Comparison of ENCODE assay signal across 8 cellular contexts in the genomic region with DNA sequence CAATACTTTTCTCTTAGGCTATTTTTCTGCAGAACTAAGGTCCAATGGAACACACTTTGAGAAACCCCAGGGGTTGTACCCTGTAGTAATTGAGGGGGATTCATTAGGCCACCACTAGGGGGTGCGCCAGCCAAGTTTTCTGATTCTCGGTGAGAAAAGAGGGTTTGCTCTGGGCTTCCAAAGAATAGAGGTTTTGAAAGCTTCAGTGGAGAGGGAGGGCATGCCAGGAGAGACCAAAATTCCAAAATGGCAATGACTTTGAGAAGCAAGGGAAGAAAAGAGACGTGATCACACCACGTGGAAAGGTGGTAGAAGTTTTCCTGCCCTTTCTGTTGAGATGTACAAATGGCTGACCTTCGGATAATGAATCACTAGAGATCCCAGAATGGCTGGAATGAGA.
DNase-seq lines count a peak whose midpoint lies in the region; ATAC-seq and TF ChIP-seq lines count a peak whose summit lies in the region.

No MANE protein-coding gene starts in this region.

- H3K36me3 ChIP-seq in IMR-90 (ENCODE audit: control insufficient read depth, insufficient read depth, low read length) (no peaks in the 10 kb centered on the region), PC-9 (ENCODE audit: low read depth) (no peaks in the 10 kb centered on the region)
- no peaks in the 10 kb centered on the region for H3K36me3 ChIP-seq in effector memory CD4-positive, alpha-beta T cell (ENCODE audit: control insufficient read depth, insufficient read depth, low read length)

- no peaks in the 10 kb centered on the region for H3K9me3 ChIP-seq in IMR-90 (ENCODE audit: control insufficient read depth, insufficient read depth, low read length)
- no peaks in the 10 kb centered on the region for H3K9me3 ChIP-seq in PC-9 (ENCODE audit: insufficient read depth, low read depth)
- no peaks in the 10 kb centered on the region for H3K9me3 ChIP-seq in effector memory CD4-positive, alpha-beta T cell (ENCODE audit: control insufficient read depth, low read length)

- no peak overlapping the region for H3K4ac ChIP-seq in IMR-90 (ENCODE audit: low read depth, low read length)

- no peak for TF ChIP-seq POLR2A in IMR-90 (IDR thresholded peaks at IDR 0.05; ENCODE audit: low read depth, low read length)

- H3K9me3 Mint-ChIP-seq in glutamatergic neuron (ENCODE audit: unreplicated experiment) = no peaks in the 10 kb centered on the region

- no peaks in the 10 kb centered on the region; the same call in 1 of the 2 replicates for H3K9me2 ChIP-seq in PC-9 (ENCODE audit: insufficient read depth)

- DNase-seq in Daoy (ENCODE audit: low read depth) (peak; percentile 49), IMR-90 (peak; percentile 32), PC-9 (peak in 1 of 2 experiments; percentile 37), glutamatergic neuron (peak; percentile 93), renal cortical epithelial cell (ENCODE audit: low read depth) (peak; percentile 26)
- DNase-seq in activated T-helper 9 cell treated with anti-CD3 and anti-CD28 coated beads, Interleukin-2, amount 50 U/mL, for 16 hours (ENCODE audit: low read depth) = peak; percentile 5
- DNase-seq in effector memory CD4-positive, alpha-beta T cell = no peak

- WGBS in IMR-90 (ENCODE audit: extremely low coverage in 2 of 2, insufficient read length in 1 of 2), 2 experiments = 20% methylated on average over 1 of the region's 5 CpGs; no CpG with 5 or more reads in 1 of the 2 experiments

- H3K27ac ChIP-seq in IMR-90 (ENCODE audit: insufficient read depth, low read length) (no peak overlapping the region), PC-9 (no peak overlapping the region)
- no peak overlapping the region for H3K27ac ChIP-seq in effector memory CD4-positive, alpha-beta T cell (ENCODE audit: insufficient read depth, low read length, poor library complexity, severe bottlenecking)

- in situ Hi-C loops in IMR-90 (cut with MboI; ENCODE audit: low sequenced_read_pairs) = loop anchor here (10.0 kb wide), 1 partner anchor 750 kb away; no protein-coding TSS in a partner anchor

- H4K20me1 ChIP-seq in IMR-90 (ENCODE audit: insufficient read depth, low read length) (no peaks in the 10 kb centered on the region), PC-9 (ENCODE audit: insufficient read depth) (no peaks in the 10 kb centered on the region)

- no peak overlapping the region for H4K91ac ChIP-seq in IMR-90 (ENCODE audit: insufficient read depth, low read depth, low read length)

- no peak overlapping the region for H2BK20ac ChIP-seq in IMR-90 (ENCODE audit: low read depth, low read length)

- H3K36me3 Mint-ChIP-seq in glutamatergic neuron (ENCODE audit: unreplicated experiment) = peaks cover 5% of the 10 kb centered on the region

- H3K4me3 Mint-ChIP-seq in glutamatergic neuron (ENCODE audit: unreplicated experiment) = no peak overlapping the region

- no peak overlapping the region for H3K56ac ChIP-seq in IMR-90 (ENCODE audit: extremely low read depth, insufficient read depth, low read length)

- H3K9me1 ChIP-seq in IMR-90 (ENCODE audit: insufficient read depth, low read length) = no peaks in the 10 kb centered on the region

- no peaks in the 10 kb centered on the region for H3K4me1 ChIP-seq in IMR-90 (ENCODE audit: control insufficient read depth, insufficient read depth, low read length)
- H3K4me1 ChIP-seq in PC-9 (replicated peaks; ENCODE audit: insufficient read depth) = no peaks in the 10 kb centered on the region
- no peaks in the 10 kb centered on the region for H3K4me1 ChIP-seq in effector memory CD4-positive, alpha-beta T cell (ENCODE audit: control insufficient read depth, insufficient read depth, low read length, poor library complexity, severe bottlenecking)

- POLR2A ChIA-PET in IMR-90 (lab: Charles Lee; ENCODE audit: unreplicated experiment) = no interaction called here
- POLR2A ChIA-PET in PC-9 (lab: Charles Lee; ENCODE audit: unreplicated experiment) = no interaction called here

- H3K27me3 ChIP-seq in IMR-90 (ENCODE audit: control insufficient read depth, insufficient read depth, low read length) (no peaks in the 10 kb centered on the region), PC-9 (ENCODE audit: insufficient read depth, low read depth) (no peaks in the 10 kb centered on the region)
- H3K27me3 ChIP-seq in effector memory CD4-positive, alpha-beta T cell (replicated peaks; ENCODE audit: control insufficient read depth, insufficient read depth, low read length, poor library complexity, severe bottlenecking) = no peaks in the 10 kb centered on the region

- H3F3A ChIP-seq in PC-9 (ENCODE audit: insufficient read depth, low read depth) = no peaks in the 10 kb centered on the region

- H3K4me2 ChIP-seq in IMR-90 (ENCODE audit: low read depth, low read length) = no peak overlapping the region
- no peak overlapping the region for H3K4me2 ChIP-seq in PC-9

- dilution Hi-C loops in IMR-90 (cut with HindIII; ENCODE audit: low sequenced_read_pairs, unreplicated experiment) = no loop called here

- TF ChIP-seq RAD21 in IMR-90 (IDR thresholded peaks at IDR 0.05; ENCODE audit: low read length) = peak; percentile 58

- no peak overlapping the region for H3K14ac ChIP-seq in IMR-90 (replicated peaks; ENCODE audit: low read depth, low read length)

- no peak overlapping the region for H2BK15ac ChIP-seq in IMR-90 (ENCODE audit: low read depth, low read length)

- H3K79me2 ChIP-seq in PC-9 (ENCODE audit: low read depth) = no peaks in the 10 kb centered on the region

- intact Hi-C loops in IMR-90 (cut with micrococcal nuclease) (loop anchor here (1.0 to 5.0 kb wide), 5 partner anchors 130 to 1253 kb away; no protein-coding TSS in a partner anchor), PC-9 (cut with micrococcal nuclease; ENCODE audit: unreplicated experiment) (loop anchor here (1.0 to 10.0 kb wide), 3 partner anchors 130 to 954 kb away; no protein-coding TSS in a partner anchor)

- no peak overlapping the region for H3K27ac Mint-ChIP-seq in glutamatergic neuron (ENCODE audit: unreplicated experiment)

- H3K27me3 Mint-ChIP-seq in glutamatergic neuron (ENCODE audit: unreplicated experiment) = no peaks in the 10 kb centered on the region

- no TSS peak for BruUV-seq in IMR-90 (replicated peaks; lab: Mats Ljungman, UMichigan)
- BruUV-seq in PC-9 (replicated peaks; lab: Mats Ljungman, UMichigan) = no TSS peak

- H3K23ac ChIP-seq in IMR-90 (ENCODE audit: low read depth, low read length) = no peak overlapping the region

- H2AFZ ChIP-seq in IMR-90 (replicated peaks; ENCODE audit: low read length, poor library complexity) = no peak overlapping the region
- H2AFZ ChIP-seq in PC-9 = no peak overlapping the region

- no peak overlapping the region for H4K8ac ChIP-seq in IMR-90 (ENCODE audit: low read depth in 2 of 2, low read length in 2 of 2)

- CTCF ChIA-PET in IMR-90 (lab: Yijun Ruan, JAX) (interaction anchor here (0.9 kb wide), 1 partner anchor 14 kb away, joined by 3 read pairs; no protein-coding TSS in a partner anchor), PC-9 (lab: Charles Lee) (interaction anchor here (0.6 kb wide), 1 partner anchor 50 kb away, joined by 7 read pairs; no protein-coding TSS in a partner anchor)

- no peak overlapping the region for H2AK5ac ChIP-seq in IMR-90 (ENCODE audit: low read depth, low read length)

- no peak overlapping the region for H2AK9ac ChIP-seq in IMR-90 (replicated peaks; ENCODE audit: low read depth, low read length, poor library complexity)

- H3K4me1 Mint-ChIP-seq in glutamatergic neuron (ENCODE audit: low read depth, unreplicated experiment) = peaks cover 2% of the 10 kb centered on the region

- H2BK120ac ChIP-seq in IMR-90 (ENCODE audit: low read depth, low read length) = no peak overlapping the region

- TF ChIP-seq CTCF in IMR-90 (conservative IDR thresholded peaks at IDR 0.05; ENCODE audit: low read depth, low read length) (peak; percentile 78), PC-9 (conservative IDR thresholded peaks at IDR 0.05) (peak; percentile 97), glutamatergic neuron (IDR thresholded peaks at IDR 0.05; ENCODE audit: partially characterized antibody, unreplicated experiment) (peak; percentile 98)

- no peak overlapping the region for H4K5ac ChIP-seq in IMR-90 (ENCODE audit: low read depth, low read length)

- H3K18ac ChIP-seq in IMR-90 (ENCODE audit: low read depth, low read length) = no peak overlapping the region

- no peaks in the 10 kb centered on the region for H3K79me1 ChIP-seq in IMR-90 (ENCODE audit: low read depth in 1 of 2, low read length in 2 of 2)

- no peak overlapping the region for H3K9ac ChIP-seq in IMR-90 (ENCODE audit: low read depth, low read length)

- no peak overlapping the region for H2BK5ac ChIP-seq in IMR-90 (ENCODE audit: low read depth, low read length, poor library complexity, severe bottlenecking)

- ATAC-seq in GM21515 (IDR thresholded peaks at IDR 0.05; ENCODE audit: unreplicated experiment) (peak; percentile 88), IMR-90 (ENCODE audit: low read depth) (peak; percentile 92)

- H3K4me3 ChIP-seq in IMR-90 (ENCODE audit: insufficient read depth, low read depth, low read length) (no peak overlapping the region), PC-9 (no peak overlapping the region)
- H3K4me3 ChIP-seq in effector memory CD4-positive, alpha-beta T cell (ENCODE audit: insufficient read depth, low read depth, low read length, poor library complexity, severe bottlenecking) = no peak overlapping the region

TF ChIP-seq in IMR-90, 13 proteins besides CTCF, POLR2A, EP300 and RAD21:
- TF ChIP-seq NFE2L2 (IDR thresholded peaks at IDR 0.05; ENCODE audit: low read depth, low read length) (no peak), CEBPB (IDR thresholded peaks at IDR 0.05; ENCODE audit: low read depth, low read length) (no peak), CHD1 (IDR thresholded peaks at IDR 0.05; ENCODE audit: low read depth, low read length) (no peak), SMC3 (IDR thresholded peaks at IDR 0.05; ENCODE audit: low read depth, low read length) (peak; percentile 54)

Comparison
In these comparisons a context has a peak if more than half of its experiments do, and no peak if none do; other contexts are left out.
1. DNase-seq: peak in Daoy (single experiment), IMR-90 (single experiment), activated T-helper 9 cell treated with anti-CD3 and anti-CD28 coated beads, Interleukin-2, amount 50 U/mL, for 16 hours (single experiment), glutamatergic neuron (single experiment) and renal cortical epithelial cell (single experiment); none in effector memory CD4-positive, alpha-beta T cell (0 of 3).
2. Peak in every context shown above with its lines, with median percentiles within 50 percentile points of each other: CTCF ChIP-seq.